Comparison of ENCODE assay signal across 6 cellular contexts in the genomic region with DNA sequence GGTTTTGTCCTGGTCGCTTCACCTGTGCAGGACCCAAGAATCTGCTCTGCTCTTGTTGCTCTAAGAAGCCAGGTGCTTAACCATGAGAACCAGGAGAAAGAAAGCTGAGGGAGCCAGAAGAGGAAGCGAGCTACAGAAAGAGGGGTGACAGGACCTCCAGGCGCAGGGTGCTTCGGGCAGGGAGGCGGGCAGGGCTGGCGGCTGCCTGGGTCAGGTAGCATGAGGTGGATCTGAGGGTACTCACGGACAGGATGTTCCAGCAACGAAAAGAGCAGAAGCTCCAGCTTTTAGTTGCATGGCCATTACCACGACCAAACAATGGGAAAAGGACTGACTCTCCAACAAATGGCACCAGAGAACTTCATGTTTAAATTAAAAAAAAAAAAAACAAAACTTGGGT.
"Had no signal": no experiment of that assay in that cellular context is flagged by ENCODE, and none has a peak within 500 bp of the region (broad histone marks: within the 10 kb centered on the region; RNA-seq: fewer than 3 reads in every experiment).

No MANE protein-coding gene starts in this region.

- DNase-seq: GOT3, H9, HCEC 1CT, KBM-7 had no signal

- H3K36me3 Mint-ChIP-seq: IgD-negative memory B cell had no signal

- H3K27me3 Mint-ChIP-seq: IgD-negative memory B cell had no signal

- FAIRE-seq: HTR-8/SVneo had no signal

- H3K27ac Mint-ChIP-seq: H9, IgD-negative memory B cell had no signal

- H3K4me3 Mint-ChIP-seq: H9, IgD-negative memory B cell had no signal

- H3K4me1 Mint-ChIP-seq: H9, IgD-negative memory B cell had no signal
